Comparison of ENCODE assay signal across 28 cellular contexts in genomic region chr15:40399370-40399769, GRCh38. TPM values are rescaled to one million over a fixed set of nuclear protein-coding genes. Genes with fewer than 3 reads are reported as not detected.
"Had no signal": no experiment of that assay in that cellular context is flagged by ENCODE, and none has a peak within 500 bp of the region (broad histone marks: within the 10 kb centered on the region; RNA-seq: fewer than 3 reads in every experiment).

No MANE protein-coding gene starts in this region.

- ATAC-seq: WTC11 had no signal

- H3K27ac ChIP-seq: brain microvascular endothelial cell had no signal

- H3K27me3 ChIP-seq: brain microvascular endothelial cell had no signal

- H3K36me3 ChIP-seq: brain microvascular endothelial cell had no signal

- DNase-seq: activated CD4-positive, alpha-beta memory T cell treated with anti-CD3 and anti-CD28 coated beads for 36 hours; activated CD4-positive, alpha-beta T cell treated with anti-CD3 and anti-CD28 coated beads for 4 hours; activated CD4-positive, alpha-beta T cell treated with anti-CD3 and anti-CD28 coated beads, Interleukin-2, amount 50 U/mL, for 1 hour; activated CD8-positive, alpha-beta memory T cell treated with anti-CD3 and anti-CD28 coated beads, Interleukin-2, amount 50 U/mL, for 4 hours; activated gamma-delta T cell treated with Interleukin-2 at 50 U/mL for 16 hours; activated naive CD4-positive, alpha-beta T cell treated with anti-CD3 and anti-CD28 coated beads for 36 hours; activated T-cell treated with anti-CD3 and anti-CD28 coated beads for 4 hours; activated T-cell treated with anti-CD3 and anti-CD28 coated beads, Interleukin-2, amount 50 U/mL, for 4 hours; amniotic stem cell; aorta; brain microvascular endothelial cell; central memory CD4-positive, alpha-beta T cell; NCI-H1048; NCI-H1105 treated with DMSO at 0.1 percent for 48 hours; NCI-H1436; NCI-H1694; NCI-H1930; NCI-H345; NCI-H524 treated with DMSO at 0.1 percent for 48 hours; Right ventricle myocardium superior; SW 1271 had no signal

RNA-seq across cellular contexts. Expression of gene PHGR1, which starts 48.5 kb away (rescaled TPM):
- total RNA-seq: activated CD4-positive, alpha-beta memory T cell treated with anti-CD3 and anti-CD28 coated beads for 36 hours; activated naive CD4-positive, alpha-beta T cell treated with anti-CD3 and anti-CD28 coated beads for 36 hours; activated naive CD4-positive, alpha-beta T cell treated with anti-CD3 and anti-CD28 coated beads, Interleukin-2, amount 50 U/mL, for 72 hours; activated T-helper 1 cell treated with anti-CD3 and anti-CD28 coated beads, Interleukin-12 subunit alpha, Interleukin-12 subunit beta, Interleukin-2, Interleukin-4 antibody, amounts not matched to agents 30 ng/mL and 10 ng/mL and 1 ng/mL, durations not matched to agents 14 hours and 24 hours and 36 hours; aorta; cerebellum; MCF 10A; NCI-H460; Right ventricle myocardium superior; T-helper 2 cell treated with Interferon-gamma antibody and Interleukin-4, amounts not matched to agents 100 ng/mL and 5 ng/mL, for 36 hours; WTC11 had no signal
